2 cellular contexts compared by ENCODE assay signal in the genomic region with DNA sequence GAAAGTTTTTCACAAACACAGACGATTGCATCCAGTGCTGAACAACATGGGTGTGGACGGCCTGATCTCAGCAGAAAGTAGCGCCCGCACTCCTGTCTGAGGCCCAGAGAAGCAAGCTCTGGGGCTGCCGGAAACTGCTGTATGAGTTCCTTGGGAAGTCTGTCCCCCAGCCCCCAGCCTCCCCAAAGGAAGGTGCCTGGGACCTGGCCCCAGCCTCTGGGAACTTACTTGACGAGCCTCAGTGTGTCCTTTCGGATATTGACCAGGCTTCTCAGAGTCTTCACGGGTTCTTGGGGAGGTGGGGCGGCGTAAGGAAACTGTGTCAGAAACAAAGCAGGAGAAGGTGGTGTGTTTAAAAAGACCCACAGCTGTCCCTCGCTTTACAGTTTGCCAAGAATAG.
TF ChIP-seq lines count a peak whose summit lies in the region.

No MANE protein-coding gene starts in this region.

TF ChIP-seq in IMR-90, 13 proteins besides CTCF, POLR2A, EP300 and RAD21:
- TF ChIP-seq, protein P1, sequence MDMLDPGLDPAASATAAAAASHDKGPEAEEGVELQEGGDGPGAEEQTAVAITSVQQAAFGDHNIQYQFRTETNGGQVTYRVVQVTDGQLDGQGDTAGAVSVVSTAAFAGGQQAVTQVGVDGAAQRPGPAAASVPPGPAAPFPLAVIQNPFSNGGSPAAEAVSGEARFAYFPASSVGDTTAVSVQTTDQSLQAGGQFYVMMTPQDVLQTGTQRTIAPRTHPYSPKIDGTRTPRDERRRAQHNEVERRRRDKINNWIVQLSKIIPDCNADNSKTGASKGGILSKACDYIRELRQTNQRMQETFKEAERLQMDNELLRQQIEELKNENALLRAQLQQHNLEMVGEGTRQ (IDR thresholded peaks at IDR 0.05; ENCODE audit: low read depth, low read length), result no peak
- TF ChIP-seq SMC3 (IDR thresholded peaks at IDR 0.05; ENCODE audit: low read depth, low read length) (no peak), NFE2L2 (IDR thresholded peaks at IDR 0.05; ENCODE audit: low read depth, low read length) (no peak), CEBPB (IDR thresholded peaks at IDR 0.05; ENCODE audit: low read depth, low read length) (no peak), RFX5 (IDR thresholded peaks at IDR 0.05; ENCODE audit: low read depth, low read length) (no peak), MAFK (IDR thresholded peaks at IDR 0.05; ENCODE audit: low read depth, low read length) (no peak), MAZ (IDR thresholded peaks at IDR 0.05; ENCODE audit: borderline replicate concordance, low read depth, low read length) (no peak), BHLHE40 (IDR thresholded peaks at IDR 0.05; ENCODE audit: low read depth, low read length) (no peak), RCOR1 (IDR thresholded peaks at IDR 0.05; ENCODE audit: insufficient replicate concordance, low read length) (no peak), FOS (IDR thresholded peaks at IDR 0.05; ENCODE audit: low read depth, low read length) (no peak), CHD1 (IDR thresholded peaks at IDR 0.05; ENCODE audit: low read depth, low read length) (no peak), MXI1 (IDR thresholded peaks at IDR 0.05; ENCODE audit: borderline replicate concordance, low read depth, low read length) (no peak)
- TF ChIP-seq, protein P2, sequence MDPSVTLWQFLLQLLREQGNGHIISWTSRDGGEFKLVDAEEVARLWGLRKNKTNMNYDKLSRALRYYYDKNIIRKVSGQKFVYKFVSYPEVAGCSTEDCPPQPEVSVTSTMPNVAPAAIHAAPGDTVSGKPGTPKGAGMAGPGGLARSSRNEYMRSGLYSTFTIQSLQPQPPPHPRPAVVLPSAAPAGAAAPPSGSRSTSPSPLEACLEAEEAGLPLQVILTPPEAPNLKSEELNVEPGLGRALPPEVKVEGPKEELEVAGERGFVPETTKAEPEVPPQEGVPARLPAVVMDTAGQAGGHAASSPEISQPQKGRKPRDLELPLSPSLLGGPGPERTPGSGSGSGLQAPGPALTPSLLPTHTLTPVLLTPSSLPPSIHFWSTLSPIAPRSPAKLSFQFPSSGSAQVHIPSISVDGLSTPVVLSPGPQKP (IDR thresholded peaks at IDR 0.05; ENCODE audit: borderline replicate concordance, low read depth, low read length), result no peak

TF ChIP-seq in WTC11, 78 proteins besides CTCF, POLR2A, EP300 and RAD21:
- TF ChIP-seq, protein P3, sequence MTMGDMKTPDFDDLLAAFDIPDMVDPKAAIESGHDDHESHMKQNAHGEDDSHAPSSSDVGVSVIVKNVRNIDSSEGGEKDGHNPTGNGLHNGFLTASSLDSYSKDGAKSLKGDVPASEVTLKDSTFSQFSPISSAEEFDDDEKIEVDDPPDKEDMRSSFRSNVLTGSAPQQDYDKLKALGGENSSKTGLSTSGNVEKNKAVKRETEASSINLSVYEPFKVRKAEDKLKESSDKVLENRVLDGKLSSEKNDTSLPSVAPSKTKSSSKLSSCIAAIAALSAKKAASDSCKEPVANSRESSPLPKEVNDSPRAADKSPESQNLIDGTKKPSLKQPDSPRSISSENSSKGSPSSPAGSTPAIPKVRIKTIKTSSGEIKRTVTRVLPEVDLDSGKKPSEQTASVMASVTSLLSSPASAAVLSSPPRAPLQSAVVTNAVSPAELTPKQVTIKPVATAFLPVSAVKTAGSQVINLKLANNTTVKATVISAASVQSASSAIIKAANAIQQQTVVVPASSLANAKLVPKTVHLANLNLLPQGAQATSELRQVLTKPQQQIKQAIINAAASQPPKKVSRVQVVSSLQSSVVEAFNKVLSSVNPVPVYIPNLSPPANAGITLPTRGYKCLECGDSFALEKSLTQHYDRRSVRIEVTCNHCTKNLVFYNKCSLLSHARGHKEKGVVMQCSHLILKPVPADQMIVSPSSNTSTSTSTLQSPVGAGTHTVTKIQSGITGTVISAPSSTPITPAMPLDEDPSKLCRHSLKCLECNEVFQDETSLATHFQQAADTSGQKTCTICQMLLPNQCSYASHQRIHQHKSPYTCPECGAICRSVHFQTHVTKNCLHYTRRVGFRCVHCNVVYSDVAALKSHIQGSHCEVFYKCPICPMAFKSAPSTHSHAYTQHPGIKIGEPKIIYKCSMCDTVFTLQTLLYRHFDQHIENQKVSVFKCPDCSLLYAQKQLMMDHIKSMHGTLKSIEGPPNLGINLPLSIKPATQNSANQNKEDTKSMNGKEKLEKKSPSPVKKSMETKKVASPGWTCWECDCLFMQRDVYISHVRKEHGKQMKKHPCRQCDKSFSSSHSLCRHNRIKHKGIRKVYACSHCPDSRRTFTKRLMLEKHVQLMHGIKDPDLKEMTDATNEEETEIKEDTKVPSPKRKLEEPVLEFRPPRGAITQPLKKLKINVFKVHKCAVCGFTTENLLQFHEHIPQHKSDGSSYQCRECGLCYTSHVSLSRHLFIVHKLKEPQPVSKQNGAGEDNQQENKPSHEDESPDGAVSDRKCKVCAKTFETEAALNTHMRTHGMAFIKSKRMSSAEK (CRISPR knock-in tag; IDR thresholded peaks at IDR 0.05; ENCODE audit: borderline replicate concordance), result no peak
- TF ChIP-seq, protein P4, sequence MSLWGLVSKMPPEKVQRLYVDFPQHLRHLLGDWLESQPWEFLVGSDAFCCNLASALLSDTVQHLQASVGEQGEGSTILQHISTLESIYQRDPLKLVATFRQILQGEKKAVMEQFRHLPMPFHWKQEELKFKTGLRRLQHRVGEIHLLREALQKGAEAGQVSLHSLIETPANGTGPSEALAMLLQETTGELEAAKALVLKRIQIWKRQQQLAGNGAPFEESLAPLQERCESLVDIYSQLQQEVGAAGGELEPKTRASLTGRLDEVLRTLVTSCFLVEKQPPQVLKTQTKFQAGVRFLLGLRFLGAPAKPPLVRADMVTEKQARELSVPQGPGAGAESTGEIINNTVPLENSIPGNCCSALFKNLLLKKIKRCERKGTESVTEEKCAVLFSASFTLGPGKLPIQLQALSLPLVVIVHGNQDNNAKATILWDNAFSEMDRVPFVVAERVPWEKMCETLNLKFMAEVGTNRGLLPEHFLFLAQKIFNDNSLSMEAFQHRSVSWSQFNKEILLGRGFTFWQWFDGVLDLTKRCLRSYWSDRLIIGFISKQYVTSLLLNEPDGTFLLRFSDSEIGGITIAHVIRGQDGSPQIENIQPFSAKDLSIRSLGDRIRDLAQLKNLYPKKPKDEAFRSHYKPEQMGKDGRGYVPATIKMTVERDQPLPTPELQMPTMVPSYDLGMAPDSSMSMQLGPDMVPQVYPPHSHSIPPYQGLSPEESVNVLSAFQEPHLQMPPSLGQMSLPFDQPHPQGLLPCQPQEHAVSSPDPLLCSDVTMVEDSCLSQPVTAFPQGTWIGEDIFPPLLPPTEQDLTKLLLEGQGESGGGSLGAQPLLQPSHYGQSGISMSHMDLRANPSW (CRISPR knock-in tag; conservative IDR thresholded peaks at IDR 0.05; ENCODE audit: low read depth), result no peak
- TF ChIP-seq, protein P5, sequence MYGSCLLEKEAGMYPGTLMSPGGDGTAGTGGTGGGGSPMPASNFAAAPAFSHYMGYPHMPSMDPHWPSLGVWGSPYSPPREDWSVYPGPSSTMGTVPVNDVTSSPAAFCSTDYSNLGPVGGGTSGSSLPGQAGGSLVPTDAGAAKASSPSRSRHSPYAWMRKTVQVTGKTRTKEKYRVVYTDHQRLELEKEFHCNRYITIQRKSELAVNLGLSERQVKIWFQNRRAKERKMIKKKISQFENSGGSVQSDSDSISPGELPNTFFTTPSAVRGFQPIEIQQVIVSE (CRISPR knock-in tag; IDR thresholded peaks at IDR 0.05; ENCODE audit: borderline replicate concordance), result no peak
- TF ChIP-seq ZNF423 (CRISPR knock-in tag; IDR thresholded peaks at IDR 0.05), result no peak
- TF ChIP-seq, protein P6, sequence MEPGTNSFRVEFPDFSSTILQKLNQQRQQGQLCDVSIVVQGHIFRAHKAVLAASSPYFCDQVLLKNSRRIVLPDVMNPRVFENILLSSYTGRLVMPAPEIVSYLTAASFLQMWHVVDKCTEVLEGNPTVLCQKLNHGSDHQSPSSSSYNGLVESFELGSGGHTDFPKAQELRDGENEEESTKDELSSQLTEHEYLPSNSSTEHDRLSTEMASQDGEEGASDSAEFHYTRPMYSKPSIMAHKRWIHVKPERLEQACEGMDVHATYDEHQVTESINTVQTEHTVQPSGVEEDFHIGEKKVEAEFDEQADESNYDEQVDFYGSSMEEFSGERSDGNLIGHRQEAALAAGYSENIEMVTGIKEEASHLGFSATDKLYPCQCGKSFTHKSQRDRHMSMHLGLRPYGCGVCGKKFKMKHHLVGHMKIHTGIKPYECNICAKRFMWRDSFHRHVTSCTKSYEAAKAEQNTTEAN (CRISPR knock-in tag; IDR thresholded peaks at IDR 0.05), result no peak
